ENCODE assay signal across 14 cellular contexts in the genomic region with DNA sequence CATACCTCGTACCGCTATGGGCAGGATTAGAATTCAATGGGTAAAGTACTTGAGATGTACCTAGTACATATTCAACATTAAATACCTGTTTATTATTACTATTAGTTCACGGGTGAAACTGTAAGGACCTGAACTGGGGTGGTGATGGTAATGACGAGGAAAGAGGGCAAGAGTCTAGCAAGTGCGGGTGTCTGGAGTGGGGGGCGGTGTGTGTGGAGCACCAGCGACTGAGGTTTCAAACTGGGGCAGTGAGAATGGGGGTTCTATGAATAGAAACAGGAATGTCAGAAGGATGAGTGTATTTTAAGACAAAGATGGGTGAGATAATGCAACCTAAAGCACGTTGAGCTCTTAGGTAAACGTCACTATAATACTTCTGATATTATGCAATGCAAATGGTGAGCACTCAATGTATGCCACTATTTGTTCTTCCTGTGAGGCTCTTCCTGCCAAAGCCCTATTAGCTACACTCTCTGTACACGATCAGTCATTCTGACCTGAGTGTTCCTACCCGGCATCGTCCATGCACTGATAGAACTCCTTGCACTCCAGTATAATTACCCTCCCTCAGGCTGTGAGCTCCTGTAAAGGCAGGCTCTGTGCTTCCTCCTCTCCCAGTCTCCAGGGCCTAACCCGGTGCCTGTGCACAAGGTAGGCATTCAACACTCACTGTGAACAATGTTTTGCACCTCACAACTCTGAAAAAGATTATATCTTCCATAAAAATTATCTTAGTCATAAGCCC.
"Had no signal": no experiment of that assay in that cellular context is flagged by ENCODE, and none has a peak within 500 bp of the region (broad histone marks: within the 10 kb centered on the region; RNA-seq: fewer than 3 reads in every experiment).

No MANE protein-coding gene starts in this region.

- H3K36me3 ChIP-seq: esophagus muscularis mucosa, transverse colon had no signal

- ATAC-seq: natural killer cell treated with Interleukin-12 subunit alpha and Interleukin-12 subunit beta and Interleukin-15 and Interleukin-18, amount 100 ng/mL, for 72 hours; stimulated activated naive CD8-positive, alpha-beta T cell treated with anti-CD3 and anti-CD28 coated beads, Interleukin-15, Interleukin-2, amounts not matched to agents 100 U/mL and 50 U/mL, for 24 hours had no signal

- H3K27me3 ChIP-seq: transverse colon had no signal

- H3K27ac ChIP-seq: coronary artery, esophagus muscularis mucosa, transverse colon had no signal

- H3K4me1 ChIP-seq: esophagus muscularis mucosa, transverse colon had no signal

- H3K9me3 ChIP-seq: esophagus muscularis mucosa, transverse colon had no signal

- DNase-seq: activated CD4-positive, alpha-beta T cell treated with anti-CD3 and anti-CD28 coated beads, Interleukin-2, amount 50 U/mL, for 1 hour; activated CD8-positive, alpha-beta memory T cell treated with anti-CD3 and anti-CD28 coated beads for 24 hours; activated naive CD8-positive, alpha-beta T cell treated with anti-CD3 and anti-CD28 coated beads for 36 hours; amygdala; kidney glomerular epithelial cell; mesenchymal stem cell; posterior cingulate gyrus; right cardiac atrium; small intestine; stimulated activated naive CD8-positive, alpha-beta T cell treated with anti-CD3 and anti-CD28 coated beads, Interleukin-15, Interleukin-2, amounts not matched to agents 100 U/mL and 50 U/mL, for 24 hours; transverse colon had no signal

- H3K4me3 ChIP-seq: coronary artery, esophagus muscularis mucosa, transverse colon had no signal
